Comparison of ENCODE assay signal across 8 cellular contexts in genomic region chr11:131748146-131749050, GRCh38.
DNase-seq lines count a peak whose midpoint lies in the region; ATAC-seq and TF ChIP-seq lines count a peak whose summit lies in the region.

No MANE protein-coding gene starts in this region.

- H3K36me3 ChIP-seq in psoas muscle (ENCODE audit: insufficient read depth in 1 of 2, low read depth in 1 of 2): no peaks in the 10 kb centered on the region

- intact Hi-C loops in head of caudate nucleus (cut with DNase I): no loop called here
- intact Hi-C loops in psoas muscle (cut with DNase I): loop anchor here in 1 of 2 donors (5.0 to 10.0 kb wide), 2 partner anchors 376 to 1194 kb away; no protein-coding TSS in a partner anchor

- no peaks in the 10 kb centered on the region for H3K4me1 ChIP-seq in psoas muscle

- no peak overlapping the region for H3K4me3 Mint-ChIP-seq in activated CD4-positive, alpha-beta memory T cell treated with anti-CD3 and anti-CD28 coated beads, Interleukin-2, amount 10 ng/mL, durations not matched to agents 7 days and 5 days

- no peaks in the 10 kb centered on the region for H3K9me3 ChIP-seq in psoas muscle

- DNase-seq in activated naive CD4-positive, alpha-beta T cell treated with anti-CD3 and anti-CD28 coated beads, Interleukin-2, amount 50 U/mL, for 72 hours (ENCODE audit: low spot score in 2 of 2): peak in 1 of 2 donors; percentile 45
- DNase-seq in activated naive CD4-positive, alpha-beta T cell (lab: John Stamatoyannopoulos, UW): no peak
- DNase-seq in NCI-H2029 treated with DMSO at 0.1 percent for 48 hours (lab: John Stamatoyannopoulos, UW): peak; percentile 0
- peak; percentile 33 for DNase-seq in activated CD4-positive, alpha-beta memory T cell treated with anti-CD3 and anti-CD28 coated beads, Interleukin-2, amount 10 ng/mL, durations not matched to agents 7 days and 5 days
- peak; percentile 52 to 91 (median 81) for DNase-seq in head of caudate nucleus
- peak; percentile 47 to 55 for DNase-seq in psoas muscle
- no peak for DNase-seq in stimulated activated naive CD4-positive, alpha-beta T cell treated with Interleukin-2 at 50 U/mL for 16 hours (lab: John Stamatoyannopoulos, UW)

- POLR2A ChIA-PET in activated CD4-positive, alpha-beta memory T cell treated with anti-CD3 and anti-CD28 coated beads, Interleukin-2, amount 10 ng/mL, durations not matched to agents 7 days and 5 days (lab: Charles Lee): no interaction called here

- H3K4me1 Mint-ChIP-seq in activated CD4-positive, alpha-beta memory T cell treated with anti-CD3 and anti-CD28 coated beads, Interleukin-2, amount 10 ng/mL, durations not matched to agents 7 days and 5 days: no peaks in the 10 kb centered on the region

- H3K27me3 Mint-ChIP-seq in activated CD4-positive, alpha-beta memory T cell treated with anti-CD3 and anti-CD28 coated beads, Interleukin-2, amount 10 ng/mL, durations not matched to agents 7 days and 5 days: no peaks in the 10 kb centered on the region

- CTCF ChIA-PET in activated CD4-positive, alpha-beta memory T cell treated with anti-CD3 and anti-CD28 coated beads, Interleukin-2, amount 10 ng/mL, durations not matched to agents 7 days and 5 days (lab: Charles Lee): interaction anchor here (0.5 to 2.8 kb wide), 8 partner anchors 9 to 1196 kb away, joined by 3 to 15 read pairs (median 4); no protein-coding TSS in a partner anchor

- H3K27me3 ChIP-seq in psoas muscle (ENCODE audit: insufficient read depth in 3 of 3, low read length in 2 of 3): peaks cover 0 to 3% (median 0%) of the 10 kb centered on the region in 3 donors

- 17 to 21% (median 20%) methylated on average over 15 of the region's 15 CpGs for WGBS in psoas muscle, 3 donors

- no peak overlapping the region for H3K27ac Mint-ChIP-seq in activated naive CD4-positive, alpha-beta T cell treated with anti-CD3 and anti-CD28 coated beads, Interleukin-2, amount 50 U/mL, for 72 hours
- H3K27ac Mint-ChIP-seq in activated CD4-positive, alpha-beta memory T cell treated with anti-CD3 and anti-CD28 coated beads, Interleukin-2, amount 10 ng/mL, durations not matched to agents 7 days and 5 days: no peak overlapping the region

- H3K36me3 Mint-ChIP-seq in activated naive CD4-positive, alpha-beta T cell treated with anti-CD3 and anti-CD28 coated beads, Interleukin-2, amount 50 U/mL, for 72 hours: no peaks in the 10 kb centered on the region
- no peaks in the 10 kb centered on the region for H3K36me3 Mint-ChIP-seq in activated CD4-positive, alpha-beta memory T cell treated with anti-CD3 and anti-CD28 coated beads, Interleukin-2, amount 10 ng/mL, durations not matched to agents 7 days and 5 days (ENCODE audit: low read depth)

- H3K9me3 Mint-ChIP-seq in activated naive CD4-positive, alpha-beta T cell treated with anti-CD3 and anti-CD28 coated beads, Interleukin-2, amount 50 U/mL, for 72 hours: peaks cover 0 to 5% of the 10 kb centered on the region in 2 donors
- H3K9me3 Mint-ChIP-seq in activated CD4-positive, alpha-beta memory T cell treated with anti-CD3 and anti-CD28 coated beads, Interleukin-2, amount 10 ng/mL, durations not matched to agents 7 days and 5 days: peaks cover 4% of the 10 kb centered on the region

- peak; percentile 43 to 61 for ATAC-seq in activated naive CD4-positive, alpha-beta T cell treated with anti-CD3 and anti-CD28 coated beads, Interleukin-2, amount 50 U/mL, for 72 hours
- ATAC-seq in HG02642 (IDR thresholded peaks at IDR 0.05; ENCODE audit: poor library complexity, unreplicated experiment) (peak; percentile 81), psoas muscle (peak in 2 of 4 donors; percentile 54 to 58)

- H3K27ac ChIP-seq in psoas muscle: no peak overlapping the region

- TF ChIP-seq CTCF in psoas muscle (IDR thresholded peaks at IDR 0.05): peak; percentile 61

- H3K4me3 ChIP-seq in psoas muscle: no peak overlapping the region

Comparison
In these comparisons a context has a peak if more than half of its experiments do, and no peak if none do; other contexts are left out.
1. DNase-seq: peak in NCI-H2029 treated with DMSO at 0.1 percent for 48 hours (single experiment), activated CD4-positive, alpha-beta memory T cell treated with anti-CD3 and anti-CD28 coated beads, Interleukin-2, amount 10 ng/mL, durations not matched to agents 7 days and 5 days (single experiment), head of caudate nucleus (42 of 42) and psoas muscle (2 of 2); none in activated naive CD4-positive, alpha-beta T cell (0 of 4) and stimulated activated naive CD4-positive, alpha-beta T cell treated with Interleukin-2 at 50 U/mL for 16 hours (single experiment).